8 cellular contexts compared by ENCODE assay signal in genomic region chr7:92527300-92528187, GRCh38. TPM values are rescaled to one million over a fixed set of nuclear protein-coding genes. Genes with fewer than 3 reads are reported as not detected.
DNase-seq lines count a peak whose midpoint lies in the region; ATAC-seq and TF ChIP-seq lines count a peak whose summit lies in the region.

No MANE protein-coding gene starts in this region.

- H3K27ac Mint-ChIP-seq in activated CD8-positive, alpha-beta T cell treated with anti-CD3 and anti-CD28 coated beads for 36 hours: peak overlapping the region; percentile 93

- peak overlapping the region; percentile 84 for H3K4me3 Mint-ChIP-seq in activated CD8-positive, alpha-beta T cell treated with anti-CD3 and anti-CD28 coated beads for 36 hours

- no peaks in the 10 kb centered on the region for H3K27me3 ChIP-seq in ACC112 (ENCODE audit: insufficient read depth, low read length)
- no peaks in the 10 kb centered on the region for H3K27me3 ChIP-seq in effector memory CD4-positive, alpha-beta T cell (replicated peaks; ENCODE audit: control insufficient read depth, insufficient read depth, low read length, poor library complexity, severe bottlenecking)

- DNase-seq in NCI-H748 (lab: John Stamatoyannopoulos, UW; ENCODE audit: unreplicated experiment): peak; percentile 79
- peak; percentile 78 for DNase-seq in activated CD8-positive, alpha-beta T cell treated with anti-CD3 and anti-CD28 coated beads for 36 hours
- DNase-seq in effector memory CD4-positive, alpha-beta T cell: peak; percentile 17 to 44 (median 31)
- DNase-seq in stimulated activated CD8-positive, alpha-beta memory T cell treated with anti-CD3 and anti-CD28 coated beads, Interleukin-2, amount 100 ng/mL, for 48 hours (ENCODE audit: low read depth in 2 of 2): peak; percentile 28 to 32

- 1 to 2% methylated on average over 13 to 16 of the region's 31 CpGs for whole genome bisulfite sequencing in mesodermal cell (ENCODE audit: insufficient coverage in 2 of 2), 2 experiments

- H3K9me3 Mint-ChIP-seq in activated CD8-positive, alpha-beta T cell treated with anti-CD3 and anti-CD28 coated beads for 36 hours: no peaks in the 10 kb centered on the region

- no peaks in the 10 kb centered on the region for H3K9me3 ChIP-seq in effector memory CD4-positive, alpha-beta T cell (ENCODE audit: control insufficient read depth, low read length)
- no peaks in the 10 kb centered on the region for H3K9me3 ChIP-seq in mesodermal cell (ENCODE audit: control insufficient read depth, low read length)

- peaks cover 25% of the 10 kb centered on the region for H3K4me1 Mint-ChIP-seq in activated CD8-positive, alpha-beta T cell treated with anti-CD3 and anti-CD28 coated beads for 36 hours (ENCODE audit: low read depth)

- CTCF ChIA-PET in activated CD8-positive, alpha-beta T cell treated with anti-CD3 and anti-CD28 coated beads for 36 hours (lab: Charles Lee): interaction anchor here (1.0 to 1.7 kb wide), 7 partner anchors 9 to 84 kb away, joined by 3 to 10 read pairs (median 4); partner anchors contain the start of gene GATAD1

- H3K4me1 ChIP-seq in ACC112 (ENCODE audit: control insufficient read depth, insufficient read depth, low read length, unreplicated experiment): peaks cover 5% of the 10 kb centered on the region
- peaks cover 10% of the 10 kb centered on the region for H3K4me1 ChIP-seq in effector memory CD4-positive, alpha-beta T cell (ENCODE audit: control insufficient read depth, insufficient read depth, low read length, poor library complexity, severe bottlenecking)
- peaks cover 4% of the 10 kb centered on the region for H3K4me1 ChIP-seq in mesodermal cell (ENCODE audit: control insufficient read depth, insufficient read depth, low read length, poor library complexity, severe bottlenecking)

- intact Hi-C loops in activated CD8-positive, alpha-beta T cell treated with anti-CD3 and anti-CD28 coated beads for 36 hours (cut with micrococcal nuclease): loop anchor here (5.0 kb wide), 1 partner anchor 60 kb away; no protein-coding TSS in a partner anchor

- ATAC-seq in GM18858 (IDR thresholded peaks at IDR 0.05; ENCODE audit: unreplicated experiment) (peak; percentile 33), HG03175 (IDR thresholded peaks at IDR 0.05; ENCODE audit: unreplicated experiment) (peak; percentile 38)
- peak; percentile 25 for ATAC-seq in activated CD8-positive, alpha-beta T cell treated with anti-CD3 and anti-CD28 coated beads for 36 hours

- H3K27ac ChIP-seq in ACC112 (ENCODE audit: low read depth, low read length) (peak overlapping the region; percentile 26; the same call in 1 of the 2 replicates), mesodermal cell (ENCODE audit: low read depth, low read length, severe bottlenecking) (no peak overlapping the region)
- peak overlapping the region; percentile 94 for H3K27ac ChIP-seq in effector memory CD4-positive, alpha-beta T cell (ENCODE audit: insufficient read depth, low read length, poor library complexity, severe bottlenecking)

- H3K27me3 Mint-ChIP-seq in activated CD8-positive, alpha-beta T cell treated with anti-CD3 and anti-CD28 coated beads for 36 hours: no peaks in the 10 kb centered on the region

- H3K4me3 ChIP-seq in ACC112 (ENCODE audit: low read depth, low read length) (peak overlapping the region; percentile 80), mesodermal cell (ENCODE audit: extremely low read depth, insufficient read depth, low read length, poor library complexity, severe bottlenecking) (peak overlapping the region; percentile 84)
- H3K4me3 ChIP-seq in effector memory CD4-positive, alpha-beta T cell (ENCODE audit: insufficient read depth, low read depth, low read length, poor library complexity, severe bottlenecking): peak overlapping the region; percentile 98

- H3K36me3 ChIP-seq in ACC112 (ENCODE audit: insufficient read depth, low read length) (no peaks in the 10 kb centered on the region), mesodermal cell (ENCODE audit: control insufficient read depth, insufficient read depth, low read length) (peaks cover 22% of the 10 kb centered on the region)
- peaks cover 20% of the 10 kb centered on the region for H3K36me3 ChIP-seq in effector memory CD4-positive, alpha-beta T cell (ENCODE audit: control insufficient read depth, insufficient read depth, low read length)

- POLR2A ChIA-PET in activated CD8-positive, alpha-beta T cell treated with anti-CD3 and anti-CD28 coated beads for 36 hours (lab: Charles Lee): interaction anchor here (0.6 to 3.3 kb wide), 10 partner anchors 12 to 426 kb away, joined by 3 to 14 read pairs (median 4); partner anchors contain the start of genes CYP51A1 and FAM133B

- H2AFZ ChIP-seq in ACC112 (ENCODE audit: low read length, unreplicated experiment): peak overlapping the region; percentile 99

- TF ChIP-seq CTCF in activated CD8-positive, alpha-beta T cell treated with anti-CD3 and anti-CD28 coated beads for 36 hours (IDR thresholded peaks at IDR 0.05): peak; percentile 28

- peaks cover 30% of the 10 kb centered on the region for H3K79me2 ChIP-seq in ACC112 (ENCODE audit: control insufficient read depth, insufficient read depth, low read length, unreplicated experiment)

- H3K36me3 Mint-ChIP-seq in activated CD8-positive, alpha-beta T cell treated with anti-CD3 and anti-CD28 coated beads for 36 hours (ENCODE audit: low read depth): peaks cover 14% of the 10 kb centered on the region

RNA-seq across cellular contexts. Expression of gene PEX1, which starts 0.8 kb away (rescaled TPM):
- 10 to 100 TPM; 16.6 to 16.9 TPM for total RNA-seq in activated CD8-positive, alpha-beta T cell treated with anti-CD3 and anti-CD28 coated beads for 36 hours
- polyA plus RNA-seq in mesodermal cell (2013, experiment 1 of 2): 16.8 TPM
- polyA plus RNA-seq in mesodermal cell (2013, experiment 2 of 2): 19.0 TPM

RNA-seq across cellular contexts. Expression of gene RBM48, which starts 1.1 kb away (rescaled TPM):
- total RNA-seq in activated CD8-positive, alpha-beta T cell treated with anti-CD3 and anti-CD28 coated beads for 36 hours: 10 to 100 TPM; 11.5 to 13.4 TPM
- polyA plus RNA-seq in mesodermal cell (2013, experiment 1 of 2): 12.2 TPM
- 10.9 TPM for polyA plus RNA-seq in mesodermal cell (2013, experiment 2 of 2)

RNA-seq across cellular contexts. Expression of gene ERVW-1, which starts 49.8 kb away (rescaled TPM):
- total RNA-seq in activated CD8-positive, alpha-beta T cell treated with anti-CD3 and anti-CD28 coated beads for 36 hours: not detected
- polyA plus RNA-seq in mesodermal cell (2013, experiment 1 of 2): not detected
- polyA plus RNA-seq in mesodermal cell (2013, experiment 2 of 2): not detected
